In the genomic region with DNA sequence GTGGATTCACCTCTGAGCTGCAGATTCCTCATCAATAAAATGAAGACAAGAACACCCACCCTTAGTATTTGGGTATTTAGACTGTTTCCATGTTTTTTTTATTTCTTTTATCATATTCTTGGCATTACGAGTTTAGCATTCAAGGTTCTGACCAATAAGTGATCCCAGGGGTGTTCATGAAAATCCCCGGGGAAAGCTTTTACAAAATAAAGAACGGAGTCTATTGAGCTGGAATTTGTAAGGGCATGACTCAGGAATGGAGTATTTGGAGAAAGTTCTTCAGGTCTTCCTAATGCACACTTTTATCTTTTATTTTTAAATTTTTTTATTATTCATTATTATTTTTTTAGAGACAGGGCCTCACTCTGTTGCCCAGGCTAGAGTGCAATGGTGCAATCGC, we compare ENCODE assay signal across 17 cellular contexts. TPM values are rescaled to one million over a fixed set of nuclear protein-coding genes. Genes with fewer than 3 reads are reported as not detected.
"Had no signal": no experiment of that assay in that cellular context is flagged by ENCODE, and none has a peak within 500 bp of the region (broad histone marks: within the 10 kb centered on the region; RNA-seq: fewer than 3 reads in every experiment).

No MANE protein-coding gene starts in this region.

- H3K27ac Mint-ChIP-seq: activated CD4-positive, alpha-beta memory T cell treated with anti-CD3 and anti-CD28 coated beads, Interleukin-2, amount 10 ng/mL, durations not matched to agents 7 days and 5 days; activated naive CD8-positive, alpha-beta T cell treated with anti-CD3 and anti-CD28 coated beads for 36 hours; activated T-cell treated with anti-CD3 and anti-CD28 coated beads, Interleukin-2, amount 50 U/mL, for 72 hours; T-helper 2 cell treated with Interferon-gamma antibody and Interleukin-4, amounts not matched to agents 5 μg/mL and 100 μg/mL, for 36 hours had no signal

- H3K4me1 Mint-ChIP-seq: activated CD4-positive, alpha-beta memory T cell treated with anti-CD3 and anti-CD28 coated beads, Interleukin-2, amount 10 ng/mL, durations not matched to agents 7 days and 5 days; activated naive CD8-positive, alpha-beta T cell treated with anti-CD3 and anti-CD28 coated beads for 36 hours; stimulated activated naive CD8-positive, alpha-beta T cell treated with anti-CD3 and anti-CD28 coated beads, Interleukin-15, amount 100 ng/mL, for 72 hours had no signal

- H3K36me3 ChIP-seq: pancreas, thoracic aorta had no signal

- H3K4me1 ChIP-seq: pancreas had no signal

- H3K27ac ChIP-seq: pancreas, VCaP had no signal

- ATAC-seq: activated T-cell treated with anti-CD3 and anti-CD28 coated beads, Interleukin-2, amount 50 U/mL, for 72 hours; pancreas; stimulated activated naive CD8-positive, alpha-beta T cell treated with anti-CD3 and anti-CD28 coated beads, Interleukin-15, amount 100 ng/mL, for 72 hours had no signal

- H3K36me3 Mint-ChIP-seq: activated naive CD8-positive, alpha-beta T cell treated with anti-CD3 and anti-CD28 coated beads for 36 hours had no signal

- H3K4me3 ChIP-seq: pancreas, thoracic aorta had no signal

- DNase-seq: activated CD4-positive, alpha-beta memory T cell treated with anti-CD3 and anti-CD28 coated beads, Interleukin-2, amount 10 ng/mL, durations not matched to agents 7 days and 5 days; activated CD8-positive, alpha-beta memory T cell treated with anti-CD3 and anti-CD28 coated beads, Interleukin-2, amount 50 U/mL, for 4 hours; activated gamma-delta T cell treated with Interleukin-2 at 50 U/mL for 16 hours; activated naive CD8-positive, alpha-beta T cell treated with anti-CD3 and anti-CD28 coated beads for 36 hours; activated T-cell treated with anti-CD3 and anti-CD28 coated beads, Interleukin-2, amount 50 U/mL, for 72 hours; hypothalamus; pancreas; stimulated activated CD4-positive, alpha-beta T cell treated with anti-CD3 and anti-CD28 coated beads, Interleukin-15, amount 100 ng/mL, for 24 hours; stimulated activated CD4-positive, alpha-beta T cell treated with anti-CD3 and anti-CD28 coated beads, Interleukin-4, amount 100 ng/mL, for 24 hours; stimulated activated naive CD8-positive, alpha-beta T cell treated with anti-CD3 and anti-CD28 coated beads, Interleukin-15, amount 100 ng/mL, for 72 hours had no signal

- H3K9me3 ChIP-seq: pancreas had no signal

- FAIRE-seq: bronchial epithelial cell, colon, pancreas had no signal

- H3K4me3 Mint-ChIP-seq: activated CD4-positive, alpha-beta memory T cell treated with anti-CD3 and anti-CD28 coated beads, Interleukin-2, amount 10 ng/mL, durations not matched to agents 7 days and 5 days; activated naive CD8-positive, alpha-beta T cell treated with anti-CD3 and anti-CD28 coated beads for 36 hours; activated T-cell treated with anti-CD3 and anti-CD28 coated beads, Interleukin-2, amount 50 U/mL, for 72 hours; stimulated activated naive CD8-positive, alpha-beta T cell treated with anti-CD3 and anti-CD28 coated beads, Interleukin-15, amount 100 ng/mL, for 72 hours; T-helper 2 cell treated with Interferon-gamma antibody and Interleukin-4, amounts not matched to agents 5 μg/mL and 100 μg/mL, for 36 hours had no signal

RNA-seq across cellular contexts. Expression of gene TOX2, which starts 19.4 kb away (rescaled TPM):
- total RNA-seq: bronchial epithelial cell, renal cortical epithelial cell, skeletal muscle tissue had no signal
